8 cellular contexts compared by ENCODE assay signal in genomic region chr16:67928561-67929364, GRCh38. TPM values are rescaled to one million over a fixed set of nuclear protein-coding genes. Genes with fewer than 3 reads are reported as not detected.
A peak's percentile ranks its signal among the peaks of the same experiment; 100 is the strongest.
DNase-seq lines count a peak whose midpoint lies in the region; ATAC-seq and TF ChIP-seq lines count a peak whose summit lies in the region.

No MANE protein-coding gene starts in this region.

- TF ChIP-seq POLR2A in erythroblast (IDR thresholded peaks at IDR 0.05; ENCODE audit: low read length) = no peak

- H3K36me3 ChIP-seq in neural cell (ENCODE audit: insufficient read depth, low read length) = no peaks in the 10 kb centered on the region

- H3K4me1 Mint-ChIP-seq in stimulated activated naive CD8-positive, alpha-beta T cell treated with anti-CD3 and anti-CD28 coated beads, Interleukin-15, amount 100 ng/mL, for 72 hours = peaks cover 26% of the 10 kb centered on the region

- TF ChIP-seq CTCF in neural cell (IDR thresholded peaks at IDR 0.05; ENCODE audit: poor library complexity, severe bottlenecking) = peak; percentile 87

- TF ChIP-seq EP300 in neural cell (conservative IDR thresholded peaks at IDR 0.05; ENCODE audit: poor library complexity, severe bottlenecking) = no peak

- H3K9me3 ChIP-seq in neural cell (ENCODE audit: low read length) = no peaks in the 10 kb centered on the region

- H3K9me2 ChIP-seq in neural cell (ENCODE audit: insufficient read depth, low read length) = no peaks in the 10 kb centered on the region

- H2AFZ ChIP-seq in neural cell (ENCODE audit: low read depth, low read length) = no peak overlapping the region

- H3K9ac ChIP-seq in neural cell (ENCODE audit: low read length) = no peak overlapping the region

- H3K4me3 ChIP-seq in neural cell (ENCODE audit: low read length) = no peak overlapping the region

- no peaks in the 10 kb centered on the region for H3K79me2 ChIP-seq in neural cell (replicated peaks; ENCODE audit: insufficient read depth, low read length)

- H3K27me3 ChIP-seq in neural cell (ENCODE audit: insufficient read depth, low read depth, low read length) = no peaks in the 10 kb centered on the region

- TF ChIP-seq RAD21 in neural cell (conservative IDR thresholded peaks at IDR 0.05) = peak; percentile 81

- H3F3A ChIP-seq in neural cell (ENCODE audit: insufficient read depth, low read length, poor library complexity, severe bottlenecking) = no peaks in the 10 kb centered on the region

- no peak overlapping the region for H3K4me2 ChIP-seq in neural cell (ENCODE audit: low read length)

- DNase-seq in DMS79 (lab: John Stamatoyannopoulos, UW) (peak; percentile 51), OCI-M1 (lab: John Stamatoyannopoulos, UW) (peak; percentile 81), activated T-cell treated with anti-CD3 and anti-CD28 coated beads for 1 hour (ENCODE audit: low read depth) (peak; percentile 69), erythroblast (lab: John Stamatoyannopoulos, UW) (peak; percentile 68 to 84)
- DNase-seq in stimulated activated naive CD8-positive, alpha-beta T cell treated with anti-CD3 and anti-CD28 coated beads, Interleukin-15, amount 100 ng/mL, for 72 hours = peak; percentile 77 to 79

- ATAC-seq in HG03342 (IDR thresholded peaks at IDR 0.05; ENCODE audit: unreplicated experiment) = peak; percentile 58
- ATAC-seq in stimulated activated naive CD8-positive, alpha-beta T cell treated with anti-CD3 and anti-CD28 coated beads, Interleukin-15, amount 100 ng/mL, for 72 hours = peak; percentile 86
- ATAC-seq in HG03108 (IDR thresholded peaks at IDR 0.05; ENCODE audit: unreplicated experiment) = no peak

- no peaks in the 10 kb centered on the region for H3K27me3 Mint-ChIP-seq in stimulated activated naive CD8-positive, alpha-beta T cell treated with anti-CD3 and anti-CD28 coated beads, Interleukin-15, amount 100 ng/mL, for 72 hours

- peak overlapping the region in 1 of 2 donors; percentile 93 for H3K27ac Mint-ChIP-seq in stimulated activated naive CD8-positive, alpha-beta T cell treated with anti-CD3 and anti-CD28 coated beads, Interleukin-15, amount 100 ng/mL, for 72 hours

- H3K27ac ChIP-seq in neural cell (ENCODE audit: low read length) = no peak overlapping the region

- no peaks in the 10 kb centered on the region for H4K20me1 ChIP-seq in neural cell (ENCODE audit: insufficient read depth)

- H3K9me3 Mint-ChIP-seq in stimulated activated naive CD8-positive, alpha-beta T cell treated with anti-CD3 and anti-CD28 coated beads, Interleukin-15, amount 100 ng/mL, for 72 hours = no peaks in the 10 kb centered on the region

- H3K4me3 Mint-ChIP-seq in stimulated activated naive CD8-positive, alpha-beta T cell treated with anti-CD3 and anti-CD28 coated beads, Interleukin-15, amount 100 ng/mL, for 72 hours = no peak overlapping the region

TF ChIP-seq in neural cell, 6 proteins besides CTCF, POLR2A, EP300 and RAD21:
- TF ChIP-seq MXI1 (conservative IDR thresholded peaks at IDR 0.05; ENCODE audit: poor library complexity, severe bottlenecking) (no peak), EZH2 (IDR thresholded peaks at IDR 0.05; ENCODE audit: borderline replicate concordance, insufficient read depth, low read length, poor library complexity, severe bottlenecking) (no peak), SMC3 (conservative IDR thresholded peaks at IDR 0.05; ENCODE audit: poor library complexity) (peak; percentile 90)
- TF ChIP-seq, protein P1, sequence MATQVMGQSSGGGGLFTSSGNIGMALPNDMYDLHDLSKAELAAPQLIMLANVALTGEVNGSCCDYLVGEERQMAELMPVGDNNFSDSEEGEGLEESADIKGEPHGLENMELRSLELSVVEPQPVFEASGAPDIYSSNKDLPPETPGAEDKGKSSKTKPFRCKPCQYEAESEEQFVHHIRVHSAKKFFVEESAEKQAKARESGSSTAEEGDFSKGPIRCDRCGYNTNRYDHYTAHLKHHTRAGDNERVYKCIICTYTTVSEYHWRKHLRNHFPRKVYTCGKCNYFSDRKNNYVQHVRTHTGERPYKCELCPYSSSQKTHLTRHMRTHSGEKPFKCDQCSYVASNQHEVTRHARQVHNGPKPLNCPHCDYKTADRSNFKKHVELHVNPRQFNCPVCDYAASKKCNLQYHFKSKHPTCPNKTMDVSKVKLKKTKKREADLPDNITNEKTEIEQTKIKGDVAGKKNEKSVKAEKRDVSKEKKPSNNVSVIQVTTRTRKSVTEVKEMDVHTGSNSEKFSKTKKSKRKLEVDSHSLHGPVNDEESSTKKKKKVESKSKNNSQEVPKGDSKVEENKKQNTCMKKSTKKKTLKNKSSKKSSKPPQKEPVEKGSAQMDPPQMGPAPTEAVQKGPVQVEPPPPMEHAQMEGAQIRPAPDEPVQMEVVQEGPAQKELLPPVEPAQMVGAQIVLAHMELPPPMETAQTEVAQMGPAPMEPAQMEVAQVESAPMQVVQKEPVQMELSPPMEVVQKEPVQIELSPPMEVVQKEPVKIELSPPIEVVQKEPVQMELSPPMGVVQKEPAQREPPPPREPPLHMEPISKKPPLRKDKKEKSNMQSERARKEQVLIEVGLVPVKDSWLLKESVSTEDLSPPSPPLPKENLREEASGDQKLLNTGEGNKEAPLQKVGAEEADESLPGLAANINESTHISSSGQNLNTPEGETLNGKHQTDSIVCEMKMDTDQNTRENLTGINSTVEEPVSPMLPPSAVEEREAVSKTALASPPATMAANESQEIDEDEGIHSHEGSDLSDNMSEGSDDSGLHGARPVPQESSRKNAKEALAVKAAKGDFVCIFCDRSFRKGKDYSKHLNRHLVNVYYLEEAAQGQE (IDR thresholded peaks at IDR 0.05; ENCODE audit: borderline replicate concordance) = no peak
TF ChIP-seq in neural cell: peak in this region for 1.

RNA-seq across cellular contexts. Expression of gene CTRL, which starts 2.9 kb away (rescaled TPM):
- 3.2 and 3.8 TPM in 2 replicates for polyA plus RNA-seq in neural cell
- polyA minus RNA-seq in neural cell = 0.97 and 1.5 TPM in 2 replicates

RNA-seq across cellular contexts. Expression of gene PSMB10, which starts 7.9 kb away (rescaled TPM):
- 33.6 and 46.4 TPM in 2 replicates for polyA plus RNA-seq in neural cell
- 8.0 and 10.2 TPM in 2 replicates for polyA minus RNA-seq in neural cell

RNA-seq across cellular contexts. Expression of gene LCAT, which starts 15.2 kb away (rescaled TPM):
- 0.32 TPM in 1 of 2 replicates, not detected in the other for polyA plus RNA-seq in neural cell
- polyA minus RNA-seq in neural cell = not detected in 2 replicates

RNA-seq across cellular contexts. Expression of gene PSKH1, which starts 35.7 kb away (rescaled TPM):
- 3.8 and 8.1 TPM in 2 replicates for polyA plus RNA-seq in neural cell
- polyA minus RNA-seq in neural cell = 14.2 and 17.5 TPM in 2 replicates

RNA-seq across cellular contexts. Expression of gene SLC12A4, which starts 39.7 kb away (rescaled TPM):
- 0.11 TPM in 1 of 2 replicates, not detected in the other for polyA plus RNA-seq in neural cell
- polyA minus RNA-seq in neural cell = 0.69 TPM in 1 of 2 replicates, not detected in the other
